In the genomic region with DNA sequence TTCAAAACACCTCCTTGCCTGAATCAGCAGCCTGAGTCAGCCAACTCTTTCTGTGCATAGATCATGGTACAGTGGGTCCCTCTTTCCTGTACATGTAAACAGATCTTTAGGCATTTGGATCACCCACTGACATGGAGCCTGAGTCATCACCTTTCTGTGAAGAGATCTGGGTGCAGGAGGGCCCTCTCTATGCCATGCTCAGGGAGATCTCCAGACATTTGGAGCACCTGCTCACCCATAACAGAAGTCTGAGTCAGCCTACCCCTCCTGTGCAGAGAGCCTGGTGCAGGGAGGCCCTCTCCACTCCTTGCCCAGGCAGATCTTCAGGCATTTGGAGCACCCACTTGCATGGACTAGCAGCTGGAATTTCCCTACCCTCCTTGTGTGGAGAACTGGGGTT, we compare ENCODE assay signal across 13 cellular contexts. TPM values are rescaled to one million over a fixed set of nuclear protein-coding genes. Genes with fewer than 3 reads are reported as not detected.
DNase-seq lines count a peak whose midpoint lies in the region; ATAC-seq and TF ChIP-seq lines count a peak whose summit lies in the region.
"Had no signal": no experiment of that assay in that cellular context is flagged by ENCODE, and none has a peak within 500 bp of the region (broad histone marks: within the 10 kb centered on the region; RNA-seq: fewer than 3 reads in every experiment).

No MANE protein-coding gene starts in this region.

- CTCF ChIA-PET in activated CD4-positive, alpha-beta memory T cell treated with anti-CD3 and anti-CD28 coated beads, Interleukin-2, amount 10 ng/mL, durations not matched to agents 7 days and 5 days (lab: Charles Lee), result interaction anchor here (1.0 to 1.2 kb wide), 3 partner anchors 80 to 135 kb away, joined by 3 to 4 read pairs (median 3); no protein-coding TSS in a partner anchor
- CTCF ChIA-PET in WTC11 (lab: Charles Lee), result interaction anchor here (0.7 to 1.8 kb wide), 15 partner anchors 8 to 348 kb away, joined by 3 to 9 read pairs (median 4); a partner anchor contains a TSS

- H3K4me1 Mint-ChIP-seq in activated CD4-positive, alpha-beta memory T cell treated with anti-CD3 and anti-CD28 coated beads, Interleukin-2, amount 10 ng/mL, durations not matched to agents 7 days and 5 days, result no peaks in the 10 kb centered on the region
- H3K4me1 Mint-ChIP-seq in WTC11, result no peaks in the 10 kb centered on the region
- H3K4me1 Mint-ChIP-seq: neural progenitor cell had no signal

- H3K4me3 ChIP-seq in MG63, result no peak overlapping the region
- H3K4me3 ChIP-seq: esophagus muscularis mucosa, neural progenitor cell, thoracic aorta had no signal

- H3K36me3 Mint-ChIP-seq in activated CD4-positive, alpha-beta memory T cell treated with anti-CD3 and anti-CD28 coated beads, Interleukin-2, amount 10 ng/mL, durations not matched to agents 7 days and 5 days (ENCODE audit: low read depth), result no peaks in the 10 kb centered on the region
- H3K36me3 Mint-ChIP-seq in WTC11, result peaks cover 18% of the 10 kb centered on the region
- H3K36me3 Mint-ChIP-seq: neural progenitor cell had no signal

- TF ChIP-seq CTCF in foreskin keratinocyte (conservative IDR thresholded peaks at IDR 0.05) (no peak), WTC11 (IDR thresholded peaks at IDR 0.05) (no peak)

- ATAC-seq in GM18498 (IDR thresholded peaks at IDR 0.05; ENCODE audit: unreplicated experiment) (peak; percentile 10), foreskin keratinocyte (peak; percentile 98), WTC11 (no peak)

- POLR2A ChIA-PET in activated CD4-positive, alpha-beta memory T cell treated with anti-CD3 and anti-CD28 coated beads, Interleukin-2, amount 10 ng/mL, durations not matched to agents 7 days and 5 days (lab: Charles Lee), result no interaction called here
- POLR2A ChIA-PET in WTC11 (lab: Charles Lee), result no interaction called here

- no peaks in the 10 kb centered on the region for H3K9me3 ChIP-seq in MG63
- H3K9me3 ChIP-seq: esophagus muscularis mucosa, thoracic aorta had no signal

- no peaks in the 10 kb centered on the region for H3K36me3 ChIP-seq in MG63
- H3K36me3 ChIP-seq: esophagus muscularis mucosa, neural progenitor cell, thoracic aorta had no signal

- no peak overlapping the region for H3K27ac ChIP-seq in foreskin keratinocyte
- H3K27ac ChIP-seq: esophagus muscularis mucosa, neural progenitor cell, thoracic aorta had no signal

- H3K9me3 Mint-ChIP-seq in activated CD4-positive, alpha-beta memory T cell treated with anti-CD3 and anti-CD28 coated beads, Interleukin-2, amount 10 ng/mL, durations not matched to agents 7 days and 5 days, result no peaks in the 10 kb centered on the region
- H3K9me3 Mint-ChIP-seq in WTC11, result peaks cover 46% of the 10 kb centered on the region
- H3K9me3 Mint-ChIP-seq: CD4-positive, alpha-beta T cell; neural progenitor cell had no signal

- H3K4me1 ChIP-seq in foreskin keratinocyte, result no peaks in the 10 kb centered on the region
- H3K4me1 ChIP-seq: esophagus muscularis mucosa, neural progenitor cell had no signal

- H3K27ac Mint-ChIP-seq in activated CD4-positive, alpha-beta memory T cell treated with anti-CD3 and anti-CD28 coated beads, Interleukin-2, amount 10 ng/mL, durations not matched to agents 7 days and 5 days, result no peak overlapping the region
- H3K27ac Mint-ChIP-seq in WTC11, result no peak overlapping the region
- H3K27ac Mint-ChIP-seq: CD4-positive, alpha-beta T cell; neural progenitor cell had no signal

- no peak overlapping the region for H3K4me3 Mint-ChIP-seq in activated CD4-positive, alpha-beta memory T cell treated with anti-CD3 and anti-CD28 coated beads, Interleukin-2, amount 10 ng/mL, durations not matched to agents 7 days and 5 days
- H3K4me3 Mint-ChIP-seq in WTC11, result no peak overlapping the region
- H3K4me3 Mint-ChIP-seq: CD4-positive, alpha-beta T cell; neural progenitor cell had no signal

- DNase-seq in HCEC 1CT (peak; percentile 73), MG63 (peak; percentile 18), foreskin keratinocyte (peak; percentile 99), activated gamma-delta T cell (lab: John Stamatoyannopoulos, UW) (no peak), WTC11 (ENCODE audit: low spot score) (no peak)
- no peak for DNase-seq in activated CD4-positive, alpha-beta memory T cell treated with anti-CD3 and anti-CD28 coated beads, Interleukin-2, amount 10 ng/mL, durations not matched to agents 7 days and 5 days
- DNase-seq in stimulated activated CD4-positive, alpha-beta T cell treated with anti-CD3 and anti-CD28 coated beads, Interleukin-4, amount 100 ng/mL, for 1 hour, result no peak
- DNase-seq: kidney had no signal

- H3K27me3 Mint-ChIP-seq in activated CD4-positive, alpha-beta memory T cell treated with anti-CD3 and anti-CD28 coated beads, Interleukin-2, amount 10 ng/mL, durations not matched to agents 7 days and 5 days, result peaks cover 10% of the 10 kb centered on the region
- no peaks in the 10 kb centered on the region for H3K27me3 Mint-ChIP-seq in WTC11 (ENCODE audit: low read depth)

- no peaks in the 10 kb centered on the region for H3K27me3 ChIP-seq in MG63
- H3K27me3 ChIP-seq in foreskin keratinocyte, result no peaks in the 10 kb centered on the region
- H3K27me3 ChIP-seq: neural progenitor cell had no signal

TF ChIP-seq in WTC11, 78 proteins besides CTCF, POLR2A, EP300 and RAD21:
- TF ChIP-seq NR2C2 (CRISPR knock-in tag; IDR thresholded peaks at IDR 0.05) (no peak), ZNF671 (CRISPR knock-in tag; IDR thresholded peaks at IDR 0.05) (no peak), NR1H2 (CRISPR knock-in tag; IDR thresholded peaks at IDR 0.05) (no peak), HMGA2 (CRISPR knock-in tag; IDR thresholded peaks at IDR 0.05) (no peak)
- TF ChIP-seq, protein P1, sequence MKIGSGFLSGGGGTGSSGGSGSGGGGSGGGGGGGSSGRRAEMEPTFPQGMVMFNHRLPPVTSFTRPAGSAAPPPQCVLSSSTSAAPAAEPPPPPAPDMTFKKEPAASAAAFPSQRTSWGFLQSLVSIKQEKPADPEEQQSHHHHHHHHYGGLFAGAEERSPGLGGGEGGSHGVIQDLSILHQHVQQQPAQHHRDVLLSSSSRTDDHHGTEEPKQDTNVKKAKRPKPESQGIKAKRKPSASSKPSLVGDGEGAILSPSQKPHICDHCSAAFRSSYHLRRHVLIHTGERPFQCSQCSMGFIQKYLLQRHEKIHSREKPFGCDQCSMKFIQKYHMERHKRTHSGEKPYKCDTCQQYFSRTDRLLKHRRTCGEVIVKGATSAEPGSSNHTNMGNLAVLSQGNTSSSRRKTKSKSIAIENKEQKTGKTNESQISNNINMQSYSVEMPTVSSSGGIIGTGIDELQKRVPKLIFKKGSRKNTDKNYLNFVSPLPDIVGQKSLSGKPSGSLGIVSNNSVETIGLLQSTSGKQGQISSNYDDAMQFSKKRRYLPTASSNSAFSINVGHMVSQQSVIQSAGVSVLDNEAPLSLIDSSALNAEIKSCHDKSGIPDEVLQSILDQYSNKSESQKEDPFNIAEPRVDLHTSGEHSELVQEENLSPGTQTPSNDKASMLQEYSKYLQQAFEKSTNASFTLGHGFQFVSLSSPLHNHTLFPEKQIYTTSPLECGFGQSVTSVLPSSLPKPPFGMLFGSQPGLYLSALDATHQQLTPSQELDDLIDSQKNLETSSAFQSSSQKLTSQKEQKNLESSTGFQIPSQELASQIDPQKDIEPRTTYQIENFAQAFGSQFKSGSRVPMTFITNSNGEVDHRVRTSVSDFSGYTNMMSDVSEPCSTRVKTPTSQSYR (CRISPR knock-in tag; IDR thresholded peaks at IDR 0.05), result no peak
- TF ChIP-seq, protein P2, sequence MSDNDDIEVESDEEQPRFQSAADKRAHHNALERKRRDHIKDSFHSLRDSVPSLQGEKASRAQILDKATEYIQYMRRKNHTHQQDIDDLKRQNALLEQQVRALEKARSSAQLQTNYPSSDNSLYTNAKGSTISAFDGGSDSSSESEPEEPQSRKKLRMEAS (CRISPR knock-in tag; IDR thresholded peaks at IDR 0.05), result no peak

RNA-seq across cellular contexts. Expression of a gene that starts 56.2 kb away (rescaled TPM):
- total RNA-seq in MG63 (2014; rRNA removed; shearing (Covaris generic); ENCODE audit: low replicate concordance), result not detected in 2 replicates
- total RNA-seq in foreskin keratinocyte (not detected in 2 replicates), WTC11 (2021) (0.32 TPM in 1 of 3 replicates, not detected in the others)
- polyA plus RNA-seq in foreskin keratinocyte, result not detected in 2 replicates
- not detected for total RNA-seq in activated CD4-positive, alpha-beta memory T cell treated with anti-CD3 and anti-CD28 coated beads, Interleukin-2, amount 10 ng/mL, durations not matched to agents 7 days and 5 days
- total RNA-seq: CD4-positive, alpha-beta T cell; esophagus muscularis mucosa; thoracic aorta had no signal

RNA-seq across cellular contexts. Expression of a gene that starts 56.6 kb away (rescaled TPM):
- total RNA-seq in MG63 (2014; rRNA removed; shearing (Covaris generic); ENCODE audit: low replicate concordance), result not detected in 2 replicates
- 0.28 TPM in 1 of 2 replicates, not detected in the other for total RNA-seq in foreskin keratinocyte
- polyA plus RNA-seq in foreskin keratinocyte, result 0.18 and 0.22 TPM in 2 replicates
- total RNA-seq in activated CD4-positive, alpha-beta memory T cell treated with anti-CD3 and anti-CD28 coated beads, Interleukin-2, amount 10 ng/mL, durations not matched to agents 7 days and 5 days, result not detected
- 0.14 to 0.37 TPM (median 0.20 TPM) in 3 replicates for total RNA-seq in WTC11 (2021)
- total RNA-seq: CD4-positive, alpha-beta T cell; kidney; thoracic aorta had no signal

Comparison
In these comparisons a context has a peak if more than half of its experiments do, and no peak if none do; other contexts are left out.
1. DNase-seq: peak in HCEC 1CT (single experiment), MG63 (single experiment) and foreskin keratinocyte (2 of 2); none in activated gamma-delta T cell (single experiment), activated CD4-positive, alpha-beta memory T cell treated with anti-CD3 and anti-CD28 coated beads, Interleukin-2, amount 10 ng/mL, durations not matched to agents 7 days and 5 days (single experiment), stimulated activated CD4-positive, alpha-beta T cell treated with anti-CD3 and anti-CD28 coated beads, Interleukin-4, amount 100 ng/mL, for 1 hour (single experiment) and WTC11 (single experiment).